ENCODE assay signal across 30 cellular contexts in the genomic region with DNA sequence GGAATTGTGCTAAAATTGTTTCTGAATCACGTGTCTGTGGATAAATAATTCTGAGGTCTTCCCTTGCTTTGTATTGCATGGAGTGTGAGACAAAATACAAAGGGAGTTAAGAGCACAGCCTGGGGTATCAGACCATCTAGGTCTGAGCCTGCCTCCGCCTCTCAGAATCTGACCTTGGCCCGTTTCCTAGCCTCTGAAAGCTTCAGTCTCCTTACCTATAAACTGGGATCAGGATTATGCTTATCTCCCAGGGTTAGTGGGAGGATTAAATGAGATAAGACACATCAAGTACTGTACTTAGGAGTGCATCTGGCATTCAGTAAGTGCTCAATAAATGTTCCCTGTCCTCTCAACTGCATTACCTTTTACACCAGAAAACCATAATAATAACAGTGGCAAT.
"Had no signal": no experiment of that assay in that cellular context is flagged by ENCODE, and none has a peak within 500 bp of the region (broad histone marks: within the 10 kb centered on the region; RNA-seq: fewer than 3 reads in every experiment).

No MANE protein-coding gene starts in this region.

- H3K36me3 ChIP-seq: esophagus muscularis mucosa, gastroesophageal sphincter, heart right ventricle had no signal

- H3K9me3 ChIP-seq: body of pancreas, esophagus muscularis mucosa, gastroesophageal sphincter had no signal

- H3K27me3 ChIP-seq: body of pancreas, esophagus muscularis mucosa, gastroesophageal sphincter, heart right ventricle had no signal

- ATAC-seq: activated T-cell treated with anti-CD3 and anti-CD28 coated beads, Interleukin-2, amount 50 U/mL, for 72 hours; body of pancreas; effector memory CD8-positive, alpha-beta T cell; gastroesophageal sphincter; heart right ventricle; T-helper 17 cell; WTC11 had no signal

- H3K27ac ChIP-seq: body of pancreas, esophagus muscularis mucosa, gastroesophageal sphincter, heart right ventricle, VCaP had no signal

- H3K4me3 ChIP-seq: body of pancreas, esophagus muscularis mucosa, gastroesophageal sphincter, heart right ventricle had no signal

- DNase-seq: activated CD4-positive, alpha-beta memory T cell treated with anti-CD3 and anti-CD28 coated beads, Interleukin-2, amount 10 ng/mL, durations not matched to agents 7 days and 5 days; activated CD4-positive, alpha-beta T cell treated with anti-CD3 and anti-CD28 coated beads for 1 hour; activated CD4-positive, alpha-beta T cell treated with anti-CD3 and anti-CD28 coated beads for 4 hours; activated CD4-positive, alpha-beta T cell treated with anti-CD3 and anti-CD28 coated beads, Interleukin-2, amount 10 ng/mL, durations not matched to agents 7 days and 5 days; activated CD4-positive, alpha-beta T cell treated with anti-CD3 and anti-CD28 coated beads, Interleukin-2, amount 50 U/mL, for 4 hours; activated CD8-positive, alpha-beta memory T cell treated with anti-CD3 and anti-CD28 coated beads, Interleukin-2, amount 50 U/mL, for 48 hours; activated gamma-delta T cell treated with Interleukin-2 at 50 U/mL for 16 hours; activated naive CD4-positive, alpha-beta T cell treated with anti-CD3 and anti-CD28 coated beads, Interleukin-2, amount 50 U/mL, for 16 hours; activated naive CD4-positive, alpha-beta T cell treated with Interleukin-2 at 50 U/mL for 16 hours; activated T-cell treated with anti-CD3 and anti-CD28 coated beads for 4 hours; activated T-cell treated with anti-CD3 and anti-CD28 coated beads, Interleukin-2, amount 50 U/mL, for 24 hours; activated T-cell treated with anti-CD3 and anti-CD28 coated beads, Interleukin-2, amount 50 U/mL, for 72 hours; amniotic stem cell; aorta; body of pancreas; caudate nucleus; cortex of kidney; dermis blood vessel endothelial cell; effector CD4-positive, alpha-beta T cell; effector memory CD8-positive, alpha-beta T cell; erythroblast; foreskin melanocyte; heart right ventricle; T-helper 1 cell; T-helper 17 cell; T1000 had no signal
